1 cellular context compared by ENCODE assay signal in genomic region chr4:80388284-80388607, GRCh38.
TF ChIP-seq lines count a peak whose summit lies in the region.

No MANE protein-coding gene starts in this region.

TF ChIP-seq in IMR-90, 13 proteins besides CTCF, POLR2A, EP300 and RAD21 (continued from another document):
- no peak for TF ChIP-seq CEBPB (IDR thresholded peaks at IDR 0.05; ENCODE audit: low read depth, low read length)
- no peak for TF ChIP-seq MAFK (IDR thresholded peaks at IDR 0.05; ENCODE audit: low read depth, low read length)
